18 cellular contexts compared by ENCODE assay signal in genomic region chr2:135960150-135960549, GRCh38. TPM values are rescaled to one million over a fixed set of nuclear protein-coding genes. Genes with fewer than 3 reads are reported as not detected.
DNase-seq lines count a peak whose midpoint lies in the region; ATAC-seq and TF ChIP-seq lines count a peak whose summit lies in the region.
"Had no signal": no experiment of that assay in that cellular context is flagged by ENCODE, and none has a peak within 500 bp of the region (broad histone marks: within the 10 kb centered on the region; RNA-seq: fewer than 3 reads in every experiment).

No MANE protein-coding gene starts in this region.

- TF ChIP-seq CTCF in glutamatergic neuron (IDR thresholded peaks at IDR 0.05; ENCODE audit: partially characterized antibody, unreplicated experiment): no peak

- CTCF ChIA-PET in activated CD4-positive, alpha-beta T cell treated with anti-CD3 and anti-CD28 coated beads for 36 hours (lab: Charles Lee): interaction anchor here (1.2 to 1.7 kb wide), 3 partner anchors 10 to 422 kb away, joined by 5 to 9 read pairs (median 8); no protein-coding TSS in a partner anchor
- CTCF ChIA-PET in CD8-positive, alpha-beta memory T cell (lab: Charles Lee): interaction anchor here (0.9 to 1.4 kb wide), 4 partner anchors 12 to 176 kb away, joined by 3 read pairs; no protein-coding TSS in a partner anchor

- POLR2A ChIA-PET in activated CD4-positive, alpha-beta T cell treated with anti-CD3 and anti-CD28 coated beads for 36 hours (lab: Charles Lee): interaction anchor here (0.5 to 1.2 kb wide), 2 partner anchors 422 to 1011 kb away, joined by 3 read pairs; no protein-coding TSS in a partner anchor
- POLR2A ChIA-PET in CD8-positive, alpha-beta memory T cell (lab: Charles Lee): interaction anchor here (0.5 to 1.2 kb wide), 4 partner anchors 12 to 279 kb away, joined by 3 to 5 read pairs (median 3); no protein-coding TSS in a partner anchor

- H3K27ac ChIP-seq in CD8-positive, alpha-beta memory T cell (ENCODE audit: low read depth, low read length): no peak overlapping the region

- H3K36me3 Mint-ChIP-seq in activated CD4-positive, alpha-beta T cell treated with anti-CD3 and anti-CD28 coated beads for 36 hours (ENCODE audit: low read depth): peaks cover 53% of the 10 kb centered on the region
- H3K36me3 Mint-ChIP-seq in CD8-positive, alpha-beta memory T cell: peaks cover 0 to 33% (median 10%) of the 10 kb centered on the region in 3 donors
- H3K36me3 Mint-ChIP-seq in T-helper 17 cell (ENCODE audit: low read depth) (peaks cover 6% of the 10 kb centered on the region), glutamatergic neuron (ENCODE audit: unreplicated experiment) (peaks cover 5% of the 10 kb centered on the region)

- no peaks in the 10 kb centered on the region for H3K27me3 Mint-ChIP-seq in activated CD4-positive, alpha-beta T cell treated with anti-CD3 and anti-CD28 coated beads for 36 hours
- H3K27me3 Mint-ChIP-seq in CD8-positive, alpha-beta memory T cell: no peaks in the 10 kb centered on the region
- no peaks in the 10 kb centered on the region for H3K27me3 Mint-ChIP-seq in T-helper 17 cell
- H3K27me3 Mint-ChIP-seq in glutamatergic neuron (ENCODE audit: unreplicated experiment): no peaks in the 10 kb centered on the region
- H3K27me3 Mint-ChIP-seq: progenitor cell of endocrine pancreas had no signal

- H3K4me1 ChIP-seq in CD8-positive, alpha-beta memory T cell (ENCODE audit: insufficient read depth, low read length): peaks cover 33% of the 10 kb centered on the region

- DNase-seq in activated CD4-positive, alpha-beta T cell treated with anti-CD3 and anti-CD28 coated beads for 36 hours: no peak
- DNase-seq in activated CD4-positive, alpha-beta T cell treated with anti-CD3 and anti-CD28 coated beads, Interleukin-2, amount 50 U/mL, for 1 hour: no peak
- no peak for DNase-seq in CD8-positive, alpha-beta memory T cell
- DNase-seq in T-helper 17 cell: no peak
- no peak for DNase-seq in glutamatergic neuron
- no peak for DNase-seq in MG63
- DNase-seq: 8988T; cortex of kidney; kidney glomerular epithelial cell; NCI-H1417 treated with DMSO at 0.1 percent for 48 hours; NCI-H748 treated with DMSO at 0.1 percent for 48 hours; OCI-M1; SHP77; stimulated activated CD4-positive, alpha-beta T cell treated with anti-CD3 and anti-CD28 coated beads, Interleukin-2, amount 100 ng/mL, for 24 hours; upper lobe of right lung had no signal

- H3K27ac Mint-ChIP-seq in activated CD4-positive, alpha-beta T cell treated with anti-CD3 and anti-CD28 coated beads for 36 hours: peak overlapping the region; percentile 2
- peak overlapping the region; percentile 15 to 90 (median 84) for H3K27ac Mint-ChIP-seq in CD8-positive, alpha-beta memory T cell
- H3K27ac Mint-ChIP-seq in T-helper 17 cell: peak overlapping the region; percentile 96
- peak overlapping the region; percentile 41 for H3K27ac Mint-ChIP-seq in glutamatergic neuron (ENCODE audit: unreplicated experiment)

- H3K4me1 Mint-ChIP-seq in activated CD4-positive, alpha-beta T cell treated with anti-CD3 and anti-CD28 coated beads for 36 hours: peaks cover 55% of the 10 kb centered on the region
- peaks cover 54 to 67% (median 56%) of the 10 kb centered on the region in 3 donors for H3K4me1 Mint-ChIP-seq in CD8-positive, alpha-beta memory T cell
- peaks cover 37% of the 10 kb centered on the region for H3K4me1 Mint-ChIP-seq in T-helper 17 cell
- peaks cover 29% of the 10 kb centered on the region for H3K4me1 Mint-ChIP-seq in glutamatergic neuron (ENCODE audit: low read depth, unreplicated experiment)

- H3K27me3 ChIP-seq in CD8-positive, alpha-beta memory T cell (ENCODE audit: insufficient read depth, low read length, poor library complexity, severe bottlenecking): no peaks in the 10 kb centered on the region
- no peaks in the 10 kb centered on the region for H3K27me3 ChIP-seq in MG63
- H3K27me3 ChIP-seq: upper lobe of right lung had no signal

- intact Hi-C loops in activated CD4-positive, alpha-beta T cell treated with anti-CD3 and anti-CD28 coated beads for 36 hours (cut with DNase I, micrococcal nuclease): loop anchor here in 1 of 2 experiments (2.0 kb wide), 1 partner anchor 25 kb away; the partner anchor contains the start of gene DARS1

- no peaks in the 10 kb centered on the region for H3K9me3 Mint-ChIP-seq in activated CD4-positive, alpha-beta T cell treated with anti-CD3 and anti-CD28 coated beads for 36 hours (ENCODE audit: low read depth)
- no peaks in the 10 kb centered on the region for H3K9me3 Mint-ChIP-seq in CD8-positive, alpha-beta memory T cell
- H3K9me3 Mint-ChIP-seq in glutamatergic neuron (ENCODE audit: unreplicated experiment): peaks cover 1% of the 10 kb centered on the region

- H3K9me3 ChIP-seq in CD8-positive, alpha-beta memory T cell (ENCODE audit: low read length): no peaks in the 10 kb centered on the region
- no peaks in the 10 kb centered on the region for H3K9me3 ChIP-seq in T-helper 17 cell (ENCODE audit: control insufficient read depth, low read length, poor library complexity, severe bottlenecking)
- H3K9me3 ChIP-seq in MG63: no peaks in the 10 kb centered on the region
- H3K9me3 ChIP-seq: upper lobe of right lung had no signal

- ATAC-seq in activated CD4-positive, alpha-beta T cell treated with anti-CD3 and anti-CD28 coated beads for 36 hours: no peak
- peak; percentile 35 for ATAC-seq in T-helper 17 cell
- ATAC-seq in GM21360 (IDR thresholded peaks at IDR 0.05; ENCODE audit: unreplicated experiment): no peak
- ATAC-seq in GM18520 (IDR thresholded peaks at IDR 0.05; ENCODE audit: unreplicated experiment): no peak
- ATAC-seq: upper lobe of right lung had no signal

- H3K4me3 ChIP-seq in CD8-positive, alpha-beta memory T cell (ENCODE audit: low read length): no peak overlapping the region
- no peak overlapping the region for H3K4me3 ChIP-seq in MG63
- H3K4me3 ChIP-seq: upper lobe of right lung had no signal

- no peak overlapping the region for H3K4me3 Mint-ChIP-seq in activated CD4-positive, alpha-beta T cell treated with anti-CD3 and anti-CD28 coated beads for 36 hours
- H3K4me3 Mint-ChIP-seq in CD8-positive, alpha-beta memory T cell: peak overlapping the region in 4 of 7 donors; percentile 0 to 17 (median 15)
- no peak overlapping the region for H3K4me3 Mint-ChIP-seq in T-helper 17 cell
- H3K4me3 Mint-ChIP-seq in glutamatergic neuron (ENCODE audit: unreplicated experiment): no peak overlapping the region

- H3K36me3 ChIP-seq in CD8-positive, alpha-beta memory T cell (ENCODE audit: insufficient read depth, low read length): no peaks in the 10 kb centered on the region
- peaks cover 21% of the 10 kb centered on the region for H3K36me3 ChIP-seq in MG63

RNA-seq across cellular contexts. Expression of gene DARS1, which starts 25.3 kb away (rescaled TPM):
- total RNA-seq in activated CD4-positive, alpha-beta T cell treated with anti-CD3 and anti-CD28 coated beads for 36 hours: 100 to 1,000 TPM; 174 to 190 TPM
- 100 to 1,000 TPM; 143 to 146 TPM for total RNA-seq in CD8-positive, alpha-beta memory T cell
- polyA plus RNA-seq in CD8-positive, alpha-beta memory T cell: 102 TPM
- 10 to 100 TPM; 53.8 to 72.1 TPM for total RNA-seq in T-helper 17 cell
- 41.0 TPM for total RNA-seq in glutamatergic neuron (ENCODE audit: unreplicated experiment)
- 107 and 135 TPM in 2 replicates for total RNA-seq in MG63 (2014; rRNA removed; shearing (Covaris generic); ENCODE audit: low replicate concordance)

Comparison
In these comparisons a context has a peak if more than half of its experiments do, and no peak if none do; other contexts are left out.
1. H3K27ac Mint-ChIP-seq: peak in every context shown above with its lines; median percentile 96 in T-helper 17 cell; 84 in CD8-positive, alpha-beta memory T cell; 41 in glutamatergic neuron; 2 in activated CD4-positive, alpha-beta T cell treated with anti-CD3 and anti-CD28 coated beads for 36 hours.
2. H3K4me3 Mint-ChIP-seq: peak in CD8-positive, alpha-beta memory T cell (4 of 7); none in activated CD4-positive, alpha-beta T cell treated with anti-CD3 and anti-CD28 coated beads for 36 hours (single experiment), T-helper 17 cell (single experiment) and glutamatergic neuron (single experiment).